9 cellular contexts compared by ENCODE assay signal in the genomic region with DNA sequence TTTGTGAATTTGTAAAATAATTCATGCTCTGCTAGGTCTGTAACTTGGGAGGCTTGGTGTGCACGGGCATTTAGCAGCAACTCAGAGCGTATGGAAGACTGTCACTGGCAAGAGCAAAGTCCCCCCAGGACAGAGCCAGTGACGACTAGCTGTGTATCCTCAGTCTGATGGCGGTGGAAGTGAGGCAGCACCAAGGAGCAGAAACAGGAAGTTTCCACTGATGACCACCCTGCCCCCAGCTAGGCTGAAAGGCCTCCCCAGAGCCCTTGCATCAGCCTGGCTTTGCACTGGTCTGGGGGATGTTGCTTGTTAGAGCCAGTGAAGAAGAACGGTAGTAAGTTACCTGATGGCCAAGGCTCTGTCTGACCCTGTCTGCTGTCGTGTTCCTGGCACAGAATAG.
DNase-seq lines count a peak whose midpoint lies in the region; TF ChIP-seq lines count a peak whose summit lies in the region.
"Had no signal": no experiment of that assay in that cellular context is flagged by ENCODE, and none has a peak within 500 bp of the region (broad histone marks: within the 10 kb centered on the region; RNA-seq: fewer than 3 reads in every experiment).

No MANE protein-coding gene starts in this region.

- no peaks in the 10 kb centered on the region for H3K27me3 ChIP-seq in hepatocyte

- no peaks in the 10 kb centered on the region for H3K36me3 ChIP-seq in hepatocyte (replicated peaks; ENCODE audit: insufficient read depth, low read depth)

- H3K79me2 ChIP-seq in hepatocyte = peaks cover 85% of the 10 kb centered on the region

- H3K27ac ChIP-seq in hepatocyte = peak overlapping the region; percentile 78

- H3K4me1 ChIP-seq in hepatocyte (ENCODE audit: insufficient read depth) = peaks cover 14% of the 10 kb centered on the region

- 41% methylated on average over 6 of the region's 6 CpGs for WGBS in hepatocyte (ENCODE audit: low lambda C conversion rate, missing lambda C conversion rate)

- no peak overlapping the region for H2AFZ ChIP-seq in hepatocyte

- TF ChIP-seq CTCF in hepatocyte (IDR thresholded peaks at IDR 0.05; ENCODE audit: poor library complexity) = no peak

- no peaks in the 10 kb centered on the region for H4K20me1 ChIP-seq in hepatocyte (ENCODE audit: insufficient read depth, poor library complexity, severe bottlenecking)

- DNase-seq in HT1080 (ENCODE audit: low read depth) (peak; percentile 17), SKM-1 (lab: John Stamatoyannopoulos, UW; ENCODE audit: unreplicated experiment) (peak; percentile 86), hepatocyte (ENCODE audit: low spot score) (peak; percentile 60), retina (peak; percentile 33), inferior parietal cortex (ENCODE audit: extremely low spot score) (no peak), globus pallidus (ENCODE audit: low spot score) (no peak)
- no peak for DNase-seq in activated CD4-positive, CD25-positive, alpha-beta regulatory T cell treated with anti-CD3 and anti-CD28 coated beads, Interleukin-2, amount 50 U/mL, for 72 hours
- DNase-seq: activated naive CD4-positive, alpha-beta T cell treated with anti-CD3 and anti-CD28 coated beads, Interleukin-2, amount 50 U/mL, for 16 hours; stimulated activated CD4-positive, alpha-beta T cell treated with anti-CD3 and anti-CD28 coated beads, Interleukin-15, amount 100 ng/mL, for 24 hours had no signal

- no peak overlapping the region for H3K4me3 ChIP-seq in hepatocyte

- H3K4me2 ChIP-seq in hepatocyte = peak overlapping the region; percentile 43

- H3K9me2 ChIP-seq in hepatocyte (replicated peaks; ENCODE audit: insufficient read depth) = no peaks in the 10 kb centered on the region

- H3K9me3 ChIP-seq in hepatocyte (ENCODE audit: low read depth) = no peaks in the 10 kb centered on the region

Comparison
In these comparisons a context has a peak if more than half of its experiments do, and no peak if none do; other contexts are left out.
1. DNase-seq: peak in HT1080 (single experiment), SKM-1 (single experiment), hepatocyte (single experiment) and retina (single experiment); none in inferior parietal cortex (single experiment), globus pallidus (single experiment) and activated CD4-positive, CD25-positive, alpha-beta regulatory T cell treated with anti-CD3 and anti-CD28 coated beads, Interleukin-2, amount 50 U/mL, for 72 hours (single experiment).